In the genomic region with DNA sequence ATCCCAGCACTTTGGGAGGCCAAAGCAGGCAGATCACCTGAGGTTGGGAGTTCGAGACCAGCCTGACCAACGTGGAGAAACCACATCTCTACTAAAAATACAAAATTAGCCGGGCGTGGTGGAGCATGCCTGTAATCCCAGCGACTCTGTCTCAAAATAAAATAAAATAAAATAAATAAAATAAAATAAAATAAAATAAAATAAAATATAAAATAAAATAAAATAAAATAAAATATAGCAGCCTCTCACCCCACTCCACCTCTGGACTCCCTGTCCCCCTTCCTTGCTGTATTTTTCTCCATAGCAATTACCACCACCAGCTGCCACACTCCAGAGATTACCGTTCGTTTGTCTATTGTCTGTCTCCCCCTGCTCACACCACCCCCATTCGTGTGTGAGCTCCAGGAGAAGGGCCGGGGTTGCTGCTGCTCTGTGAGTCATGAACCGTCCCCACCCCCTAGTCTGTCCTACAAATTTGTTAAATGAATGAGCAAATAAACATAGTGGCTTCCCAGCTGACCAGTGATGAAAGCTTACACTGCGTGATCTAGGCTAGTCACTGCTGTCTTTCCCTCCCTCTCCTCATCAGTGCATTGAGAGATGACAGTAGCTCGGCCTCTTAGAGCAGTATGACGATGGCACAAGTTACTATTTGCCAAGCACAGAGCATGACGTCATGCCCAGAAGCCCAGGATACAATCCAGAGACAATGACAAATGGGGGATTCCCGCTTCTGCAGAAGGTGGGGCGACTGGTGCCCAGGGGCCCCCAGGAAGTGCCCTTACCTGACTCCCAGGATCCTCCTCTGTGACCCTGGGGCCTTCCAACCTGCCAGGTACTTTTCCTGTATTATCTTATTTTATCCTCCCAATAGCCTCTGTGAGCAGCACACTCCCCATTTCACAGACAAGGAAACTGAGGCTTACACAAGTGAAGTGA, we compare ENCODE assay signal across 1 cellular context.
TF ChIP-seq lines count a peak whose summit lies in the region.

No MANE protein-coding gene starts in this region.

TF ChIP-seq in IMR-90, 13 proteins besides CTCF, POLR2A, EP300 and RAD21:
- peak; percentile 61 for TF ChIP-seq BHLHE40 (IDR thresholded peaks at IDR 0.05; ENCODE audit: low read depth, low read length)
- no peak for TF ChIP-seq MXI1 (IDR thresholded peaks at IDR 0.05; ENCODE audit: borderline replicate concordance, low read depth, low read length)
- TF ChIP-seq FOS (IDR thresholded peaks at IDR 0.05; ENCODE audit: low read depth, low read length), result peak; percentile 88
- TF ChIP-seq, protein P1, sequence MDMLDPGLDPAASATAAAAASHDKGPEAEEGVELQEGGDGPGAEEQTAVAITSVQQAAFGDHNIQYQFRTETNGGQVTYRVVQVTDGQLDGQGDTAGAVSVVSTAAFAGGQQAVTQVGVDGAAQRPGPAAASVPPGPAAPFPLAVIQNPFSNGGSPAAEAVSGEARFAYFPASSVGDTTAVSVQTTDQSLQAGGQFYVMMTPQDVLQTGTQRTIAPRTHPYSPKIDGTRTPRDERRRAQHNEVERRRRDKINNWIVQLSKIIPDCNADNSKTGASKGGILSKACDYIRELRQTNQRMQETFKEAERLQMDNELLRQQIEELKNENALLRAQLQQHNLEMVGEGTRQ (IDR thresholded peaks at IDR 0.05; ENCODE audit: low read depth, low read length), result peak; percentile 75
- no peak for TF ChIP-seq CHD1 (IDR thresholded peaks at IDR 0.05; ENCODE audit: low read depth, low read length)
- no peak for TF ChIP-seq RFX5 (IDR thresholded peaks at IDR 0.05; ENCODE audit: low read depth, low read length)
- peak; percentile 86 for TF ChIP-seq CEBPB (IDR thresholded peaks at IDR 0.05; ENCODE audit: low read depth, low read length)
- no peak for TF ChIP-seq SMC3 (IDR thresholded peaks at IDR 0.05; ENCODE audit: low read depth, low read length)
- TF ChIP-seq MAZ (IDR thresholded peaks at IDR 0.05; ENCODE audit: borderline replicate concordance, low read depth, low read length), result peak; percentile 85
- peak; percentile 58; the same call in 1 of the 2 replicates for TF ChIP-seq NFE2L2 (IDR thresholded peaks at IDR 0.05; ENCODE audit: low read depth, low read length)
- TF ChIP-seq, protein P2, sequence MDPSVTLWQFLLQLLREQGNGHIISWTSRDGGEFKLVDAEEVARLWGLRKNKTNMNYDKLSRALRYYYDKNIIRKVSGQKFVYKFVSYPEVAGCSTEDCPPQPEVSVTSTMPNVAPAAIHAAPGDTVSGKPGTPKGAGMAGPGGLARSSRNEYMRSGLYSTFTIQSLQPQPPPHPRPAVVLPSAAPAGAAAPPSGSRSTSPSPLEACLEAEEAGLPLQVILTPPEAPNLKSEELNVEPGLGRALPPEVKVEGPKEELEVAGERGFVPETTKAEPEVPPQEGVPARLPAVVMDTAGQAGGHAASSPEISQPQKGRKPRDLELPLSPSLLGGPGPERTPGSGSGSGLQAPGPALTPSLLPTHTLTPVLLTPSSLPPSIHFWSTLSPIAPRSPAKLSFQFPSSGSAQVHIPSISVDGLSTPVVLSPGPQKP (IDR thresholded peaks at IDR 0.05; ENCODE audit: borderline replicate concordance, low read depth, low read length), result no peak
- peak; percentile 77 for TF ChIP-seq RCOR1 (IDR thresholded peaks at IDR 0.05; ENCODE audit: insufficient replicate concordance, low read length)
- TF ChIP-seq MAFK (IDR thresholded peaks at IDR 0.05; ENCODE audit: low read depth, low read length), result peak; percentile 47; the same call in 1 of the 2 replicates
